Comparison of ENCODE assay signal across 8 cellular contexts in genomic region chr6:26123675-26124549, GRCh38. TPM values are rescaled to one million over a fixed set of nuclear protein-coding genes. Genes with fewer than 3 reads are reported as not detected.
DNase-seq lines count a peak whose midpoint lies in the region; ATAC-seq, FAIRE-seq and TF ChIP-seq lines count a peak whose summit lies in the region.

No MANE protein-coding gene starts in this region.

- H3K9me3 ChIP-seq in AG04450 (ENCODE audit: control insufficient read depth, insufficient read depth, low read length) (no peaks in the 10 kb centered on the region; the same call in 1 of the 2 replicates), WERI-Rb-1 (ENCODE audit: severe bottlenecking) (no peaks in the 10 kb centered on the region), iPS-20b (ENCODE audit: insufficient read depth, low read depth, low read length) (no peaks in the 10 kb centered on the region), skeletal muscle tissue (ENCODE audit: control insufficient read depth in 3 of 3, low read length in 3 of 3) (no peaks in the 10 kb centered on the region)

- POLR2A ChIA-PET in AG04450 (lab: Yijun Ruan, JAX): interaction anchor here (0.6 to 6.4 kb wide), 44 partner anchors 9 to 1769 kb away, joined by 3 to 545 read pairs (median 7); partner anchors contain the start of gene HFE

- H3K27me3 ChIP-seq in AG04450 (ENCODE audit: control insufficient read depth, insufficient read depth, low read length) (no peaks in the 10 kb centered on the region), WERI-Rb-1 (ENCODE audit: insufficient read depth, low read depth, severe bottlenecking) (no peaks in the 10 kb centered on the region), bronchial epithelial cell (ENCODE audit: control insufficient read depth, insufficient read depth, low read length) (no peaks in the 10 kb centered on the region), iPS-20b (ENCODE audit: insufficient read depth, low read length) (no peaks in the 10 kb centered on the region), skeletal muscle tissue (ENCODE audit: control insufficient read depth in 3 of 3, insufficient read depth in 3 of 3, low read length in 3 of 3) (no peaks in the 10 kb centered on the region)

- peak; percentile 75 for ATAC-seq in GM18907 (IDR thresholded peaks at IDR 0.05; ENCODE audit: unreplicated experiment)
- ATAC-seq in HG03139 (IDR thresholded peaks at IDR 0.05; ENCODE audit: unreplicated experiment): peak; percentile 57

- peak overlapping the region; percentile 96 for H3K4me3 ChIP-seq in AG04450 (ENCODE audit: low read depth, low read length)
- H3K4me3 ChIP-seq in WERI-Rb-1 (ENCODE audit: low read depth, low read length): peak overlapping the region; percentile 78
- H3K4me3 ChIP-seq in bronchial epithelial cell (ENCODE audit: low read depth, low read length): peak overlapping the region; percentile 71
- peak overlapping the region; percentile 99 for H3K4me3 ChIP-seq in iPS-20b (ENCODE audit: low read length)
- peak overlapping the region; percentile 94 to 97 (median 95) for H3K4me3 ChIP-seq in skeletal muscle tissue (ENCODE audit: low read length in 3 of 3)

- H3K36me3 ChIP-seq in WERI-Rb-1: peaks cover 48% of the 10 kb centered on the region
- H3K36me3 ChIP-seq in bronchial epithelial cell (ENCODE audit: control insufficient read depth, insufficient read depth, low read length): no peaks in the 10 kb centered on the region
- H3K36me3 ChIP-seq in iPS-20b (ENCODE audit: insufficient read depth, low read depth, low read length): peaks cover 12% of the 10 kb centered on the region; the same call in 1 of the 2 replicates
- H3K36me3 ChIP-seq in skeletal muscle tissue (ENCODE audit: control insufficient read depth in 3 of 3, insufficient read depth in 3 of 3, low read length in 3 of 3): peaks cover 2 to 12% (median 8%) of the 10 kb centered on the region in 3 donors

- H3K4me1 ChIP-seq in iPS-20b (ENCODE audit: insufficient read depth, low read length) (peaks cover 15% of the 10 kb centered on the region), skeletal muscle tissue (ENCODE audit: control insufficient read depth in 3 of 3, insufficient read depth in 3 of 3, low read length in 3 of 3) (peaks cover 5 to 18% (median 10%) of the 10 kb centered on the region in 3 donors)

- DNase-seq in AG04450 (ENCODE audit: low read depth, low spot score) (peak; percentile 99), NCI-H2196 treated with DMSO at 0.1 percent for 48 hours (lab: John Stamatoyannopoulos, UW; ENCODE audit: unreplicated experiment) (peak; percentile 92), WERI-Rb-1 (peak; percentile 92), bronchial epithelial cell (ENCODE audit: low read depth) (peak; percentile 99)

- CTCF ChIA-PET in AG04450 (lab: Charles Lee): interaction anchor here (0.6 to 2.0 kb wide), 7 partner anchors 20 to 97 kb away, joined by 3 to 6 read pairs (median 3); a partner anchor contains a TSS

- TF ChIP-seq CTCF in AG04450 (IDR thresholded peaks at IDR 0.05; ENCODE audit: low read depth, low read length) (no peak), WERI-Rb-1 (IDR thresholded peaks at IDR 0.05; ENCODE audit: low read depth, low read length) (0 out of 2 replicates have a peak, but pooled peaks have one; percentile 1), bronchial epithelial cell (IDR thresholded peaks at IDR 0.05; ENCODE audit: insufficient read depth, low read length, severe bottlenecking) (no peak)

- H3K9ac ChIP-seq in iPS-20b (ENCODE audit: low read depth, low read length) (peak overlapping the region; percentile 100), skeletal muscle tissue (ENCODE audit: low read depth in 1 of 3, low read length in 3 of 3) (peak overlapping the region; percentile 89 to 95 (median 91))

- peak overlapping the region; percentile 94 for H3K27ac ChIP-seq in AG04450 (ENCODE audit: low read depth, low read length)
- peak overlapping the region; percentile 97 for H3K27ac ChIP-seq in WERI-Rb-1
- peak overlapping the region; percentile 80 for H3K27ac ChIP-seq in iPS-20b (ENCODE audit: low read length)
- H3K27ac ChIP-seq in skeletal muscle tissue (ENCODE audit: low read depth, low read length): peak overlapping the region; percentile 98

- no peak for FAIRE-seq in bronchial epithelial cell (lab: Jason Lieb, UNC)

RNA-seq across cellular contexts. Expression of gene HFE, which starts 36.7 kb away (rescaled TPM):
- 19.5 and 21.4 TPM in 2 replicates for polyA plus RNA-seq in AG04450 (2011; rRNA removed)
- polyA minus RNA-seq in AG04450 (2011; rRNA and poly(A)+ RNA removed): 19.7 and 20.1 TPM in 2 replicates
- total RNA-seq in bronchial epithelial cell: 3.7 and 4.6 TPM in 2 replicates
- total RNA-seq in skeletal muscle tissue: 4.7 TPM

Comparison
In these comparisons a context has a peak if more than half of its experiments do, and no peak if none do; other contexts are left out.
1. Peak in every context shown above with its lines: DNase-seq, ATAC-seq, H3K4me3 ChIP-seq and H3K27ac ChIP-seq.